ENCODE assay signal across 1 cellular context in genomic region chr19:16263115-16263839, GRCh38.
A peak's percentile ranks its signal among the peaks of the same experiment; 100 is the strongest.
TF ChIP-seq lines count a peak whose summit lies in the region.

No MANE protein-coding gene starts in this region.

TF ChIP-seq in HepG2, 621 proteins besides CTCF, POLR2A, EP300 and RAD21 (continued from another document):
- TF ChIP-seq ZNF770 (CRISPR knock-in tag; IDR thresholded peaks at IDR 0.05) = 0 out of 2 replicates have a peak, but pooled peaks have one; percentile 23
- no peak for TF ChIP-seq NCOA2 (CRISPR knock-in tag; IDR thresholded peaks at IDR 0.05)
- TF ChIP-seq ZBTB33 (CRISPR knock-in tag; IDR thresholded peaks at IDR 0.05) = no peak
- no peak for TF ChIP-seq TFDP1 (CRISPR knock-in tag; IDR thresholded peaks at IDR 0.05; ENCODE audit: borderline replicate concordance)
- TF ChIP-seq, protein P1, sequence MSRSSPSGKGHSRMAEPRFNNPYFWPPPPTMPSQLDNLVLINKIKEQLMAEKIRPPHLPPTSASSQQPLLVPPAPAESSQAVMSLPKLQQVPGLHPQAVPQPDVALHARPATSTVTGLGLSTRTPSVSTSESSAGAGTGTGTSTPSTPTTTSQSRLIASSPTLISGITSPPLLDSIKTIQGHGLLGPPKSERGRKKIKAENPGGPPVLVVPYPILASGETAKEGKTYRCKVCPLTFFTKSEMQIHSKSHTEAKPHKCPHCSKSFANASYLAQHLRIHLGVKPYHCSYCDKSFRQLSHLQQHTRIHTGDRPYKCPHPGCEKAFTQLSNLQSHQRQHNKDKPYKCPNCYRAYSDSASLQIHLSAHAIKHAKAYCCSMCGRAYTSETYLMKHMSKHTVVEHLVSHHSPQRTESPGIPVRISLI (CRISPR knock-in tag; IDR thresholded peaks at IDR 0.05; ENCODE audit: borderline replicate concordance) = peak; percentile 64
- 0 out of 2 replicates have a peak, but pooled peaks have one; percentile 0 for TF ChIP-seq MTA1 (CRISPR knock-in tag; IDR thresholded peaks at IDR 0.05; ENCODE audit: borderline replicate concordance)
- TF ChIP-seq ZNF230 (CRISPR knock-in tag; IDR thresholded peaks at IDR 0.05) = 0 out of 2 replicates have a peak, but pooled peaks have one; percentile 14
- TF ChIP-seq, protein P2, sequence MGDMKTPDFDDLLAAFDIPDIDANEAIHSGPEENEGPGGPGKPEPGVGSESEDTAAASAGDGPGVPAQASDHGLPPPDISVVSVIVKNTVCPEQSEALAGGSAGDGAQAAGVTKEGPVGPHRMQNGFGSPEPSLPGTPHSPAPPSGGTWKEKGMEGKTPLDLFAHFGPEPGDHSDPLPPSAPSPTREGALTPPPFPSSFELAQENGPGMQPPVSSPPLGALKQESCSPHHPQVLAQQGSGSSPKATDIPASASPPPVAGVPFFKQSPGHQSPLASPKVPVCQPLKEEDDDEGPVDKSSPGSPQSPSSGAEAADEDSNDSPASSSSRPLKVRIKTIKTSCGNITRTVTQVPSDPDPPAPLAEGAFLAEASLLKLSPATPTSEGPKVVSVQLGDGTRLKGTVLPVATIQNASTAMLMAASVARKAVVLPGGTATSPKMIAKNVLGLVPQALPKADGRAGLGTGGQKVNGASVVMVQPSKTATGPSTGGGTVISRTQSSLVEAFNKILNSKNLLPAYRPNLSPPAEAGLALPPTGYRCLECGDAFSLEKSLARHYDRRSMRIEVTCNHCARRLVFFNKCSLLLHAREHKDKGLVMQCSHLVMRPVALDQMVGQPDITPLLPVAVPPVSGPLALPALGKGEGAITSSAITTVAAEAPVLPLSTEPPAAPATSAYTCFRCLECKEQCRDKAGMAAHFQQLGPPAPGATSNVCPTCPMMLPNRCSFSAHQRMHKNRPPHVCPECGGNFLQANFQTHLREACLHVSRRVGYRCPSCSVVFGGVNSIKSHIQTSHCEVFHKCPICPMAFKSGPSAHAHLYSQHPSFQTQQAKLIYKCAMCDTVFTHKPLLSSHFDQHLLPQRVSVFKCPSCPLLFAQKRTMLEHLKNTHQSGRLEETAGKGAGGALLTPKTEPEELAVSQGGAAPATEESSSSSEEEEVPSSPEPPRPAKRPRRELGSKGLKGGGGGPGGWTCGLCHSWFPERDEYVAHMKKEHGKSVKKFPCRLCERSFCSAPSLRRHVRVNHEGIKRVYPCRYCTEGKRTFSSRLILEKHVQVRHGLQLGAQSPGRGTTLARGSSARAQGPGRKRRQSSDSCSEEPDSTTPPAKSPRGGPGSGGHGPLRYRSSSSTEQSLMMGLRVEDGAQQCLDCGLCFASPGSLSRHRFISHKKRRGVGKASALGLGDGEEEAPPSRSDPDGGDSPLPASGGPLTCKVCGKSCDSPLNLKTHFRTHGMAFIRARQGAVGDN (CRISPR knock-in tag; IDR thresholded peaks at IDR 0.05) = 0 out of 2 replicates have a peak, but pooled peaks have one; percentile 2
- TF ChIP-seq CEBPG (CRISPR knock-in tag; IDR thresholded peaks at IDR 0.05) = peak; percentile 34; the same call in 1 of the 2 replicates
- no peak for TF ChIP-seq LCORL (IDR thresholded peaks at IDR 0.05)
- TF ChIP-seq LCORL (CRISPR knock-in tag; IDR thresholded peaks at IDR 0.05) = 0 out of 2 replicates have a peak, but pooled peaks have one; percentile 2
